In the genomic region with DNA sequence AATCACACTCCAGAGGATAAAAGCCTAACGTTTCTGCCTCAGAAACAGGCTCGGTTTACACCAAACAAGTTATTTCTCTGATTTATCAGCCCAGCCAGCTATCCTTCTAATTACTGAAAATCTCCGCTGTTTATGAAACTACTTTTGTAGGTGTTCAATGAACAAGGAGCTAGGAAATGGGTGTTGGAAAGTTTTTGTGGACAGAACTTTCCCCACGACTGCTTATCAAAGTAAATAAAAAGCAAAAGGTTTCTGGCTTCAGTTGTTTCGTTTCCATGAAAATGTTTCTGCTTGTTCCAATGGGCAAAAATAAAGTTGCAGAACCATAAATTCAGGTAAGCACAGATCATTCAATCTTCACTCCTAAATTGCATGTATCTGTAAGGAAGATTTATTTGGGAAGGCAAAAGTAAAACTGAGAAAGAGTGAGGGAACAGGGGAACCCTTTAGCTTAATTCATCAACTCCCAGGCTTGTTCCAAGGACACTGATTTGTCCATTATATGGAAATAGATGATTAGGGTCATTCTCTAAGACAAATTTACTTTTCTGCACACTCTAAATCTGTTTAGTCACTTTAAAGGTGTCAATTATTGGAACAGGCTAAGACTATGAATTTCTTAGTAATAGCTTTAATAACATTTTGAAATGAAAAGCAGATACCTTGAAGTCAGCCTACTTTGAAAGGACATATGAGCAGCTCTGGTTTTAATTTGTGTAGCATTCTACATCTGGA, we compare ENCODE assay signal across 2 cellular contexts.
TF ChIP-seq lines count a peak whose summit lies in the region.

No MANE protein-coding gene starts in this region.

TF ChIP-seq in IMR-90, 13 proteins besides CTCF, POLR2A, EP300 and RAD21:
- TF ChIP-seq SMC3 (IDR thresholded peaks at IDR 0.05; ENCODE audit: low read depth, low read length) (no peak), MAFK (IDR thresholded peaks at IDR 0.05; ENCODE audit: low read depth, low read length) (no peak), NFE2L2 (IDR thresholded peaks at IDR 0.05; ENCODE audit: low read depth, low read length) (no peak), USF2 (IDR thresholded peaks at IDR 0.05; ENCODE audit: low read depth, low read length) (no peak), RFX5 (IDR thresholded peaks at IDR 0.05; ENCODE audit: low read depth, low read length) (no peak), CHD1 (IDR thresholded peaks at IDR 0.05; ENCODE audit: low read depth, low read length) (no peak), FOS (IDR thresholded peaks at IDR 0.05; ENCODE audit: low read depth, low read length) (no peak), RCOR1 (IDR thresholded peaks at IDR 0.05; ENCODE audit: insufficient replicate concordance, low read length) (no peak), CEBPB (IDR thresholded peaks at IDR 0.05; ENCODE audit: low read depth, low read length) (no peak), MAZ (IDR thresholded peaks at IDR 0.05; ENCODE audit: borderline replicate concordance, low read depth, low read length) (no peak), BHLHE40 (IDR thresholded peaks at IDR 0.05; ENCODE audit: low read depth, low read length) (no peak), MXI1 (IDR thresholded peaks at IDR 0.05; ENCODE audit: borderline replicate concordance, low read depth, low read length) (no peak)
- TF ChIP-seq, protein P1, sequence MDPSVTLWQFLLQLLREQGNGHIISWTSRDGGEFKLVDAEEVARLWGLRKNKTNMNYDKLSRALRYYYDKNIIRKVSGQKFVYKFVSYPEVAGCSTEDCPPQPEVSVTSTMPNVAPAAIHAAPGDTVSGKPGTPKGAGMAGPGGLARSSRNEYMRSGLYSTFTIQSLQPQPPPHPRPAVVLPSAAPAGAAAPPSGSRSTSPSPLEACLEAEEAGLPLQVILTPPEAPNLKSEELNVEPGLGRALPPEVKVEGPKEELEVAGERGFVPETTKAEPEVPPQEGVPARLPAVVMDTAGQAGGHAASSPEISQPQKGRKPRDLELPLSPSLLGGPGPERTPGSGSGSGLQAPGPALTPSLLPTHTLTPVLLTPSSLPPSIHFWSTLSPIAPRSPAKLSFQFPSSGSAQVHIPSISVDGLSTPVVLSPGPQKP (IDR thresholded peaks at IDR 0.05; ENCODE audit: borderline replicate concordance, low read depth, low read length), result no peak

TF ChIP-seq in H1, 55 proteins besides CTCF, POLR2A, EP300 and RAD21:
- no peak for TF ChIP-seq RBBP5 (IDR thresholded peaks at IDR 0.05; ENCODE audit: borderline replicate concordance, low read depth, low read length)
- TF ChIP-seq, protein P2, sequence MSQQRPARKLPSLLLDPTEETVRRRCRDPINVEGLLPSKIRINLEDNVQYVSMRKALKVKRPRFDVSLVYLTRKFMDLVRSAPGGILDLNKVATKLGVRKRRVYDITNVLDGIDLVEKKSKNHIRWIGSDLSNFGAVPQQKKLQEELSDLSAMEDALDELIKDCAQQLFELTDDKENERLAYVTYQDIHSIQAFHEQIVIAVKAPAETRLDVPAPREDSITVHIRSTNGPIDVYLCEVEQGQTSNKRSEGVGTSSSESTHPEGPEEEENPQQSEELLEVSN (IDR thresholded peaks at IDR 0.05), result no peak
- no peak for TF ChIP-seq TAF7 (optimal IDR thresholded peaks at IDR 0.05; ENCODE audit: borderline replicate concordance, low read depth, low read length)
- TF ChIP-seq PHF8 (conservative IDR thresholded peaks at IDR 0.05; ENCODE audit: low read depth, low read length), result no peak
- no peak for TF ChIP-seq CHD2 (IDR thresholded peaks at IDR 0.05; ENCODE audit: low read length)
- TF ChIP-seq RFX5 (IDR thresholded peaks at IDR 0.05; ENCODE audit: borderline replicate concordance, low read depth, low read length), result no peak
- TF ChIP-seq KDM4A (IDR thresholded peaks at IDR 0.05; ENCODE audit: low read depth, low read length, severe bottlenecking), result no peak
- TF ChIP-seq SIX5 (IDR thresholded peaks at IDR 0.05; ENCODE audit: low read depth, low read length), result no peak
- TF ChIP-seq SP2 (IDR thresholded peaks at IDR 0.05; ENCODE audit: low read length), result no peak
- TF ChIP-seq, protein P3, sequence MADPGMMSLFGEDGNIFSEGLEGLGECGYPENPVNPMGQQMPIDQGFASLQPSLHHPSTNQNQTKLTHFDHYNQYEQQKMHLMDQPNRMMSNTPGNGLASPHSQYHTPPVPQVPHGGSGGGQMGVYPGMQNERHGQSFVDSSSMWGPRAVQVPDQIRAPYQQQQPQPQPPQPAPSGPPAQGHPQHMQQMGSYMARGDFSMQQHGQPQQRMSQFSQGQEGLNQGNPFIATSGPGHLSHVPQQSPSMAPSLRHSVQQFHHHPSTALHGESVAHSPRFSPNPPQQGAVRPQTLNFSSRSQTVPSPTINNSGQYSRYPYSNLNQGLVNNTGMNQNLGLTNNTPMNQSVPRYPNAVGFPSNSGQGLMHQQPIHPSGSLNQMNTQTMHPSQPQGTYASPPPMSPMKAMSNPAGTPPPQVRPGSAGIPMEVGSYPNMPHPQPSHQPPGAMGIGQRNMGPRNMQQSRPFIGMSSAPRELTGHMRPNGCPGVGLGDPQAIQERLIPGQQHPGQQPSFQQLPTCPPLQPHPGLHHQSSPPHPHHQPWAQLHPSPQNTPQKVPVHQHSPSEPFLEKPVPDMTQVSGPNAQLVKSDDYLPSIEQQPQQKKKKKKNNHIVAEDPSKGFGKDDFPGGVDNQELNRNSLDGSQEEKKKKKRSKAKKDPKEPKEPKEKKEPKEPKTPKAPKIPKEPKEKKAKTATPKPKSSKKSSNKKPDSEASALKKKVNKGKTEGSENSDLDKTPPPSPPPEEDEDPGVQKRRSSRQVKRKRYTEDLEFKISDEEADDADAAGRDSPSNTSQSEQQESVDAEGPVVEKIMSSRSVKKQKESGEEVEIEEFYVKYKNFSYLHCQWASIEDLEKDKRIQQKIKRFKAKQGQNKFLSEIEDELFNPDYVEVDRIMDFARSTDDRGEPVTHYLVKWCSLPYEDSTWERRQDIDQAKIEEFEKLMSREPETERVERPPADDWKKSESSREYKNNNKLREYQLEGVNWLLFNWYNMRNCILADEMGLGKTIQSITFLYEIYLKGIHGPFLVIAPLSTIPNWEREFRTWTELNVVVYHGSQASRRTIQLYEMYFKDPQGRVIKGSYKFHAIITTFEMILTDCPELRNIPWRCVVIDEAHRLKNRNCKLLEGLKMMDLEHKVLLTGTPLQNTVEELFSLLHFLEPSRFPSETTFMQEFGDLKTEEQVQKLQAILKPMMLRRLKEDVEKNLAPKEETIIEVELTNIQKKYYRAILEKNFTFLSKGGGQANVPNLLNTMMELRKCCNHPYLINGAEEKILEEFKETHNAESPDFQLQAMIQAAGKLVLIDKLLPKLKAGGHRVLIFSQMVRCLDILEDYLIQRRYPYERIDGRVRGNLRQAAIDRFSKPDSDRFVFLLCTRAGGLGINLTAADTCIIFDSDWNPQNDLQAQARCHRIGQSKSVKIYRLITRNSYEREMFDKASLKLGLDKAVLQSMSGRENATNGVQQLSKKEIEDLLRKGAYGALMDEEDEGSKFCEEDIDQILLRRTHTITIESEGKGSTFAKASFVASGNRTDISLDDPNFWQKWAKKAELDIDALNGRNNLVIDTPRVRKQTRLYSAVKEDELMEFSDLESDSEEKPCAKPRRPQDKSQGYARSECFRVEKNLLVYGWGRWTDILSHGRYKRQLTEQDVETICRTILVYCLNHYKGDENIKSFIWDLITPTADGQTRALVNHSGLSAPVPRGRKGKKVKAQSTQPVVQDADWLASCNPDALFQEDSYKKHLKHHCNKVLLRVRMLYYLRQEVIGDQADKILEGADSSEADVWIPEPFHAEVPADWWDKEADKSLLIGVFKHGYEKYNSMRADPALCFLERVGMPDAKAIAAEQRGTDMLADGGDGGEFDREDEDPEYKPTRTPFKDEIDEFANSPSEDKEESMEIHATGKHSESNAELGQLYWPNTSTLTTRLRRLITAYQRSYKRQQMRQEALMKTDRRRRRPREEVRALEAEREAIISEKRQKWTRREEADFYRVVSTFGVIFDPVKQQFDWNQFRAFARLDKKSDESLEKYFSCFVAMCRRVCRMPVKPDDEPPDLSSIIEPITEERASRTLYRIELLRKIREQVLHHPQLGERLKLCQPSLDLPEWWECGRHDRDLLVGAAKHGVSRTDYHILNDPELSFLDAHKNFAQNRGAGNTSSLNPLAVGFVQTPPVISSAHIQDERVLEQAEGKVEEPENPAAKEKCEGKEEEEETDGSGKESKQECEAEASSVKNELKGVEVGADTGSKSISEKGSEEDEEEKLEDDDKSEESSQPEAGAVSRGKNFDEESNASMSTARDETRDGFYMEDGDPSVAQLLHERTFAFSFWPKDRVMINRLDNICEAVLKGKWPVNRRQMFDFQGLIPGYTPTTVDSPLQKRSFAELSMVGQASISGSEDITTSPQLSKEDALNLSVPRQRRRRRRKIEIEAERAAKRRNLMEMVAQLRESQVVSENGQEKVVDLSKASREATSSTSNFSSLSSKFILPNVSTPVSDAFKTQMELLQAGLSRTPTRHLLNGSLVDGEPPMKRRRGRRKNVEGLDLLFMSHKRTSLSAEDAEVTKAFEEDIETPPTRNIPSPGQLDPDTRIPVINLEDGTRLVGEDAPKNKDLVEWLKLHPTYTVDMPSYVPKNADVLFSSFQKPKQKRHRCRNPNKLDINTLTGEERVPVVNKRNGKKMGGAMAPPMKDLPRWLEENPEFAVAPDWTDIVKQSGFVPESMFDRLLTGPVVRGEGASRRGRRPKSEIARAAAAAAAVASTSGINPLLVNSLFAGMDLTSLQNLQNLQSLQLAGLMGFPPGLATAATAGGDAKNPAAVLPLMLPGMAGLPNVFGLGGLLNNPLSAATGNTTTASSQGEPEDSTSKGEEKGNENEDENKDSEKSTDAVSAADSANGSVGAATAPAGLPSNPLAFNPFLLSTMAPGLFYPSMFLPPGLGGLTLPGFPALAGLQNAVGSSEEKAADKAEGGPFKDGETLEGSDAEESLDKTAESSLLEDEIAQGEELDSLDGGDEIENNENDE (IDR thresholded peaks at IDR 0.05; ENCODE audit: insufficient replicate concordance, low read length), result no peak
- no peak for TF ChIP-seq SIRT6 (IDR thresholded peaks at IDR 0.05; ENCODE audit: low read length)
- TF ChIP-seq YY1 (IDR thresholded peaks at IDR 0.05; ENCODE audit: low read depth, low read length), result no peak
